1 cellular context compared by ENCODE assay signal in the genomic region with DNA sequence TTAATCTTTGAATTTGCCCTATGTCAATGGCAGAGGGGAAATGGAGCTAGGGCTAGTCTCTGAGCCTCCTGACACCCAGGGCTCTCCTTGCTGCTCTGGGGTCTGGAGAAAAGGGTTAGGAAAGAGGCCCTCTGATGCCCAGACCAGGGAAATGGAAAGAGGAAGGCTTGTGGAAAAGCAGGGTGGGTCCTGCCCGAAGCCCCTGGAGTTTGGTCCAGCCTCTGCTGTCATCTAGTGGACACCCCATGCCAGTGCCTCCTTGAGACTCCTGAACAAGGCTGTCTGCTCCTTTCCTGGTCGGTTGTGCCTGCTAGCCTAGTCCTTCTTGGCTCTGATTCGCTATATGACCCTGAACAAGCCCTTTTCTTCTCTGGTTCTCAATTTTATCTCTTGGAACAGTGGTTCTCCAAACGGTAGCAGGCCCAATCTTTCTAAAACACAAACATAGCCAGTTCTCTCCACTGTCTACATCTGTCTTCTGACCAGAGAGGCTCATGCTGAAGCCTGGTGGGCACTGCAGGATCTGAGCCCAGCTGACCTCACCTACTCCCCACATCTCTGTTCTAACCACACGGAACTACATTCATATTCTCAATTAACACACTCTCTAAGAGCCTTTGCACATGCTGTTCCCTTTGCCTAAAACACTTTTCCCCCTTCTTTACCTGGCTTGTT.
TF ChIP-seq lines count a peak whose summit lies in the region.

No MANE protein-coding gene starts in this region.

TF ChIP-seq in HepG2, 621 proteins besides CTCF, POLR2A, EP300 and RAD21 (continued from another document):
- TF ChIP-seq, protein P1, sequence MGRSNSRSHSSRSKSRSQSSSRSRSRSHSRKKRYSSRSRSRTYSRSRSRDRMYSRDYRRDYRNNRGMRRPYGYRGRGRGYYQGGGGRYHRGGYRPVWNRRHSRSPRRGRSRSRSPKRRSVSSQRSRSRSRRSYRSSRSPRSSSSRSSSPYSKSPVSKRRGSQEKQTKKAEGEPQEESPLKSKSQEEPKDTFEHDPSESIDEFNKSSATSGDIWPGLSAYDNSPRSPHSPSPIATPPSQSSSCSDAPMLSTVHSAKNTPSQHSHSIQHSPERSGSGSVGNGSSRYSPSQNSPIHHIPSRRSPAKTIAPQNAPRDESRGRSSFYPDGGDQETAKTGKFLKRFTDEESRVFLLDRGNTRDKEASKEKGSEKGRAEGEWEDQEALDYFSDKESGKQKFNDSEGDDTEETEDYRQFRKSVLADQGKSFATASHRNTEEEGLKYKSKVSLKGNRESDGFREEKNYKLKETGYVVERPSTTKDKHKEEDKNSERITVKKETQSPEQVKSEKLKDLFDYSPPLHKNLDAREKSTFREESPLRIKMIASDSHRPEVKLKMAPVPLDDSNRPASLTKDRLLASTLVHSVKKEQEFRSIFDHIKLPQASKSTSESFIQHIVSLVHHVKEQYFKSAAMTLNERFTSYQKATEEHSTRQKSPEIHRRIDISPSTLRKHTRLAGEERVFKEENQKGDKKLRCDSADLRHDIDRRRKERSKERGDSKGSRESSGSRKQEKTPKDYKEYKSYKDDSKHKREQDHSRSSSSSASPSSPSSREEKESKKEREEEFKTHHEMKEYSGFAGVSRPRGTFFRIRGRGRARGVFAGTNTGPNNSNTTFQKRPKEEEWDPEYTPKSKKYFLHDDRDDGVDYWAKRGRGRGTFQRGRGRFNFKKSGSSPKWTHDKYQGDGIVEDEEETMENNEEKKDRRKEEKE (IDR thresholded peaks at IDR 0.05): no peak
- TF ChIP-seq ADNP (CRISPR knock-in tag; IDR thresholded peaks at IDR 0.05): no peak
- TF ChIP-seq ZNF136 (CRISPR knock-in tag; IDR thresholded peaks at IDR 0.05; ENCODE audit: low read depth): 0 out of 2 replicates have a peak, but pooled peaks have one; percentile 27
- TF ChIP-seq, protein P2, sequence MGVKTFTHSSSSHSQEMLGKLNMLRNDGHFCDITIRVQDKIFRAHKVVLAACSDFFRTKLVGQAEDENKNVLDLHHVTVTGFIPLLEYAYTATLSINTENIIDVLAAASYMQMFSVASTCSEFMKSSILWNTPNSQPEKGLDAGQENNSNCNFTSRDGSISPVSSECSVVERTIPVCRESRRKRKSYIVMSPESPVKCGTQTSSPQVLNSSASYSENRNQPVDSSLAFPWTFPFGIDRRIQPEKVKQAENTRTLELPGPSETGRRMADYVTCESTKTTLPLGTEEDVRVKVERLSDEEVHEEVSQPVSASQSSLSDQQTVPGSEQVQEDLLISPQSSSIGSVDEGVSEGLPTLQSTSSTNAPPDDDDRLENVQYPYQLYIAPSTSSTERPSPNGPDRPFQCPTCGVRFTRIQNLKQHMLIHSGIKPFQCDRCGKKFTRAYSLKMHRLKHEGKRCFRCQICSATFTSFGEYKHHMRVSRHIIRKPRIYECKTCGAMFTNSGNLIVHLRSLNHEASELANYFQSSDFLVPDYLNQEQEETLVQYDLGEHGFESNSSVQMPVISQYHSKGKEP (CRISPR knock-in tag; IDR thresholded peaks at IDR 0.05): no peak
- TF ChIP-seq, protein P3, sequence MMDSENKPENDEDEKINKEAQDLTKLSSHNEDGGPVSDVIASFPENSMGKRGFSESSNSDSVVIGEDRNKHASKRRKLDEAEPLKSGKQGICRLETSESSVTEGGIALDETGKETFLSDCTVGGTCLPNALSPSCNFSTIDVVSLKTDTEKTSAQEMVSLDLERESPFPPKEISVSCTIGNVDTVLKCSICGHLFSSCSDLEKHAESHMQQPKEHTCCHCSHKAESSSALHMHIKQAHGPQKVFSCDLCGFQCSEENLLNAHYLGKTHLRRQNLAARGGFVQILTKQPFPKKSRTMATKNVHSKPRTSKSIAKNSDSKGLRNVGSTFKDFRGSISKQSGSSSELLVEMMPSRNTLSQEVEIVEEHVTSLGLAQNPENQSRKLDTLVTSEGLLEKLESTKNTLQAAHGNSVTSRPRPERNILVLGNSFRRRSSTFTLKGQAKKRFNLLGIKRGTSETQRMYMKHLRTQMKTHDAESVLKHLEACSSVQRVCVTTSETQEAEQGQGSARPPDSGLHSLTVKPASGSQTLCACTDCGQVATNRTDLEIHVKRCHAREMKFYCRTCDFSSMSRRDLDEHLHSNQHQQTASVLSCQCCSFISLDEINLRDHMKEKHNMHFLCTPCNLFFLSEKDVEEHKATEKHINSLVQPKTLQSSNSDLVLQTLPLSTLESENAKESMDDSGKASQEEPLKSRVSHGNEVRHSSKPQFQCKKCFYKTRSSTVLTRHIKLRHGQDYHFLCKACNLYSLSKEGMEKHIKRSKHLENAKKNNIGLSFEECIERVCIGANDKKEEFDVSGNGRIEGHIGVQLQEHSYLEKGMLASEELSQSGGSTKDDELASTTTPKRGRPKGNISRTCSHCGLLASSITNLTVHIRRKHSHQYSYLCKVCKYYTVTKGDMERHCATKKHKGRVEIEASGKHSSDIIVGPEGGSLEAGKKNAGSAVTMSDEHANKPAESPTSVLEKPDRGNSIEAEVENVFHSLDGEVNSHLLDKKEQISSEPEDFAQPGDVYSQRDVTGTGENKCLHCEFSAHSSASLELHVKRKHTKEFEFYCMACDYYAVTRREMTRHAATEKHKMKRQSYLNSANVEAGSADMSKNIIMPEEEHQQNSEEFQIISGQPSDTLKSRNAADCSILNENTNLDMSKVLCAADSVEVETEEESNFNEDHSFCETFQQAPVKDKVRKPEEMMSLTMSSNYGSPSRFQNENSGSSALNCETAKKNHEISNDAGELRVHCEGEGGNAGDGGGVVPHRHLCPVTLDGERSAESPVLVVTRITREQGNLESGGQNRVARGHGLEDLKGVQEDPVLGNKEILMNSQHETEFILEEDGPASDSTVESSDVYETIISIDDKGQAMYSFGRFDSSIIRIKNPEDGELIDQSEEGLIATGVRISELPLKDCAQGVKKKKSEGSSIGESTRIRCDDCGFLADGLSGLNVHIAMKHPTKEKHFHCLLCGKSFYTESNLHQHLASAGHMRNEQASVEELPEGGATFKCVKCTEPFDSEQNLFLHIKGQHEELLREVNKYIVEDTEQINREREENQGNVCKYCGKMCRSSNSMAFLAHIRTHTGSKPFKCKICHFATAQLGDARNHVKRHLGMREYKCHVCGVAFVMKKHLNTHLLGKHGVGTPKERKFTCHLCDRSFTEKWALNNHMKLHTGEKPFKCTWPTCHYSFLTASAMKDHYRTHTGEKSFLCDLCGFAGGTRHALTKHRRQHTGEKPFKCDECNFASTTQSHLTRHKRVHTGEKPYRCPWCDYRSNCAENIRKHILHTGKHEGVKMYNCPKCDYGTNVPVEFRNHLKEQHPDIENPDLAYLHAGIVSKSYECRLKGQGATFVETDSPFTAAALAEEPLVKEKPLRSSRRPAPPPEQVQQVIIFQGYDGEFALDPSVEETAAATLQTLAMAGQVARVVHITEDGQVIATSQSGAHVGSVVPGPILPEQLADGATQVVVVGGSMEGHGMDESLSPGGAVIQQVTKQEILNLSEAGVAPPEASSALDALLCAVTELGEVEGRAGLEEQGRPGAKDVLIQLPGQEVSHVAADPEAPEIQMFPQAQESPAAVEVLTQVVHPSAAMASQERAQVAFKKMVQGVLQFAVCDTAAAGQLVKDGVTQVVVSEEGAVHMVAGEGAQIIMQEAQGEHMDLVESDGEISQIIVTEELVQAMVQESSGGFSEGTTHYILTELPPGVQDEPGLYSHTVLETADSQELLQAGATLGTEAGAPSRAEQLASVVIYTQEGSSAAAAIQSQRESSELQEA (CRISPR knock-in tag; IDR thresholded peaks at IDR 0.05; ENCODE audit: not compliant biosample characterization): no peak
- TF ChIP-seq ZNF615 (CRISPR knock-in tag; IDR thresholded peaks at IDR 0.05; ENCODE audit: borderline replicate concordance): no peak
- no peak for TF ChIP-seq ARNT (IDR thresholded peaks at IDR 0.05)
- no peak for TF ChIP-seq MEIS1 (CRISPR knock-in tag; IDR thresholded peaks at IDR 0.05; ENCODE audit: borderline replicate concordance)
- TF ChIP-seq ZNF572 (CRISPR knock-in tag; IDR thresholded peaks at IDR 0.05): 0 out of 2 replicates have a peak, but pooled peaks have one; percentile 31
